Comparison of ENCODE assay signal across 16 cellular contexts in the genomic region with DNA sequence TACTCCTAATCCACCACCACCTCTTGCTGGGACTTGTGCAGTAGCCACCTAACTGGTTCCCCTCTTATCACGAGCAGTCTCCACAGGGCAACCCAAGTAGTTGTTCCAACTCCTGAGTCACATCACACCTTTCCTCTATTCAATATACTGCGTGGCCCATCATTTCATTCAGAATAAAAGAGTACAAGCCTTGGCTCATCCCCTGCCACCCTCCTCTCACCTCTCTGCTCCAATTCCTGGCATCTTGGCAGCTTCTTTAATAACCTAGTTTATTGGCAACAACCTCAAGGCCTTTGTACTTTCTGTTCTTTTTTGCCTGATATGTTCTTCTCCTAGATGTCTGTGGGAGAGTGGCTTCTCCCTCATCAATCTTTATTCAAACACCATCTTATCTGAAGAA.
A peak's percentile ranks its signal among the peaks of the same experiment; 100 is the strongest.
DNase-seq lines count a peak whose midpoint lies in the region; ATAC-seq and TF ChIP-seq lines count a peak whose summit lies in the region.
"Had no signal": no experiment of that assay in that cellular context is flagged by ENCODE, and none has a peak within 500 bp of the region (broad histone marks: within the 10 kb centered on the region; RNA-seq: fewer than 3 reads in every experiment).

No MANE protein-coding gene starts in this region.

- no peak for TF ChIP-seq CTCF in omental fat pad (IDR thresholded peaks at IDR 0.05)

- no peak overlapping the region for H3K4me3 ChIP-seq in skeletal muscle tissue (ENCODE audit: low read length in 3 of 3)
- H3K4me3 ChIP-seq: BLaER1, GM12878, GM23248 had no signal

- H3K9me3 Mint-ChIP-seq in activated naive CD4-positive, alpha-beta T cell treated with anti-CD3 and anti-CD28 coated beads, Interleukin-2, amount 50 U/mL, for 72 hours: peaks cover 0 to 8% of the 10 kb centered on the region in 2 donors

- H3K9ac ChIP-seq in skeletal muscle tissue (ENCODE audit: low read depth in 1 of 3, low read length in 3 of 3): no peak overlapping the region
- H3K9ac ChIP-seq: BLaER1, GM23248 had no signal

- H3K27ac Mint-ChIP-seq in activated naive CD4-positive, alpha-beta T cell treated with anti-CD3 and anti-CD28 coated beads, Interleukin-2, amount 50 U/mL, for 72 hours: no peak overlapping the region

- peak; percentile 10 for DNase-seq in G401 (ENCODE audit: low spot score)
- DNase-seq in amniotic epithelial cell (ENCODE audit: low read depth): peak; percentile 24
- DNase-seq in omental fat pad (ENCODE audit: low spot score): no peak
- no peak for DNase-seq in NCI-H187 treated with DMSO at 0.1 percent for 48 hours (lab: John Stamatoyannopoulos, UW)
- no peak for DNase-seq in SW480 (ENCODE audit: low spot score)
- DNase-seq in activated naive CD4-positive, alpha-beta T cell treated with anti-CD3 and anti-CD28 coated beads, Interleukin-2, amount 50 U/mL, for 72 hours (ENCODE audit: low spot score in 2 of 2): no peak
- DNase-seq: 8988T, AML-193, Calu3, DMS 273 treated with DMSO at 0.1 percent for 48 hours, GM23248, H7 had no signal

- in situ Hi-C loops in G401 (cut with HindIII; ENCODE audit: low sequenced_read_pairs): no loop called here

- no peaks in the 10 kb centered on the region for H3K36me3 ChIP-seq in skeletal muscle tissue (ENCODE audit: control insufficient read depth in 3 of 3, insufficient read depth in 3 of 3, low read length in 3 of 3)
- H3K36me3 ChIP-seq: BLaER1 had no signal

- ATAC-seq in omental fat pad (ENCODE audit: low FRiP score): peak; percentile 25
- no peak for ATAC-seq in activated naive CD4-positive, alpha-beta T cell treated with anti-CD3 and anti-CD28 coated beads, Interleukin-2, amount 50 U/mL, for 72 hours
- ATAC-seq: GM12878, HepG2 had no signal

- H3K4me1 ChIP-seq in skeletal muscle tissue (ENCODE audit: control insufficient read depth in 3 of 3, insufficient read depth in 3 of 3, low read length in 3 of 3): peaks cover 20 to 42% (median 28%) of the 10 kb centered on the region in 3 donors
- H3K4me1 ChIP-seq: BLaER1 had no signal

- H3K27me3 ChIP-seq in skeletal muscle tissue (ENCODE audit: control insufficient read depth in 3 of 3, insufficient read depth in 3 of 3, low read length in 3 of 3): no peaks in the 10 kb centered on the region
- H3K27me3 ChIP-seq: BLaER1 had no signal

- H3K36me3 Mint-ChIP-seq in activated naive CD4-positive, alpha-beta T cell treated with anti-CD3 and anti-CD28 coated beads, Interleukin-2, amount 50 U/mL, for 72 hours: no peaks in the 10 kb centered on the region

- no peaks in the 10 kb centered on the region for H3K9me3 ChIP-seq in skeletal muscle tissue (ENCODE audit: control insufficient read depth in 3 of 3, low read length in 3 of 3)

- H3K27ac ChIP-seq in skeletal muscle tissue (ENCODE audit: low read depth, low read length): peak overlapping the region; percentile 85
- H3K27ac ChIP-seq: BLaER1, GM23248 had no signal

Comparison
In these comparisons a context has a peak if more than half of its experiments do, and no peak if none do; other contexts are left out.
1. DNase-seq: peak in G401 (single experiment) and amniotic epithelial cell (single experiment); none in omental fat pad (single experiment), NCI-H187 treated with DMSO at 0.1 percent for 48 hours (single experiment), SW480 (single experiment) and activated naive CD4-positive, alpha-beta T cell treated with anti-CD3 and anti-CD28 coated beads, Interleukin-2, amount 50 U/mL, for 72 hours (0 of 2).